8 cellular contexts compared by ENCODE assay signal in genomic region chr6:88780714-88781389, GRCh38.
DNase-seq lines count a peak whose midpoint lies in the region; TF ChIP-seq lines count a peak whose summit lies in the region.

No MANE protein-coding gene starts in this region.

- H3K27me3 Mint-ChIP-seq in neural progenitor cell (ENCODE audit: insufficient read depth, low read depth) (no peaks in the 10 kb centered on the region), type B pancreatic cell (no peaks in the 10 kb centered on the region)

- H3K79me2 ChIP-seq in OCI-LY1 (ENCODE audit: insufficient read depth, low read length): no peaks in the 10 kb centered on the region
- no peaks in the 10 kb centered on the region for H3K79me2 ChIP-seq in fibroblast of lung (ENCODE audit: control insufficient read depth, insufficient read depth, low read length)
- H3K79me2 ChIP-seq in neural progenitor cell (ENCODE audit: low read depth): no peaks in the 10 kb centered on the region

- H3K27ac Mint-ChIP-seq in neural progenitor cell (no peak overlapping the region), type B pancreatic cell (no peak overlapping the region)

- H3K27ac ChIP-seq in 22Rv1: no peak overlapping the region
- H3K27ac ChIP-seq in OCI-LY1 (ENCODE audit: low read depth, low read length, poor library complexity, severe bottlenecking): no peak overlapping the region
- no peak overlapping the region for H3K27ac ChIP-seq in fibroblast of lung (ENCODE audit: insufficient read depth, low read length)
- H3K27ac ChIP-seq in neural progenitor cell: no peak overlapping the region

- no peak overlapping the region for H3K9ac ChIP-seq in OCI-LY1 (ENCODE audit: low read length)
- H3K9ac ChIP-seq in fibroblast of lung (ENCODE audit: insufficient read depth, low read length): no peak overlapping the region
- no peak overlapping the region for H3K9ac ChIP-seq in neural progenitor cell

- TF ChIP-seq CTCF in 22Rv1 (IDR thresholded peaks at IDR 0.05): peak; percentile 94
- peak; percentile 70 for TF ChIP-seq CTCF in GM12874 (IDR thresholded peaks at IDR 0.05; ENCODE audit: insufficient read depth, low read depth, low read length)
- TF ChIP-seq CTCF in OCI-LY1 (IDR thresholded peaks at IDR 0.05; ENCODE audit: low read length): peak; percentile 83
- TF ChIP-seq CTCF in fibroblast of lung (conservative IDR thresholded peaks at IDR 0.05 in 1 of 2, IDR thresholded peaks at IDR 0.05 in 1 of 2; ENCODE audit: low read depth in 1 of 2, low read length in 2 of 2): peak; percentile 84 to 87
- TF ChIP-seq CTCF in neural progenitor cell (IDR thresholded peaks at IDR 0.05): peak; percentile 89
- peak; percentile 90 for TF ChIP-seq CTCF in type B pancreatic cell (conservative IDR thresholded peaks at IDR 0.05)

- H3K4me1 Mint-ChIP-seq in neural progenitor cell (peaks cover 2% of the 10 kb centered on the region), type B pancreatic cell (ENCODE audit: unreplicated experiment) (no peaks in the 10 kb centered on the region)

- H3K9me2 ChIP-seq in OCI-LY1 (ENCODE audit: low read depth, low read length): no peaks in the 10 kb centered on the region

- H2AFZ ChIP-seq in OCI-LY1 (ENCODE audit: low read length) (no peak overlapping the region), fibroblast of lung (ENCODE audit: low read length) (no peak overlapping the region), neural progenitor cell (replicated peaks) (no peak overlapping the region)

- H3K4me2 ChIP-seq in OCI-LY1 (ENCODE audit: low read length) (no peak overlapping the region), fibroblast of lung (ENCODE audit: extremely low read depth, insufficient read depth, low read length) (no peak overlapping the region), neural progenitor cell (no peak overlapping the region)

- H3K27me3 ChIP-seq in OCI-LY1 (ENCODE audit: insufficient read depth, low read length) (no peaks in the 10 kb centered on the region), fibroblast of lung (ENCODE audit: control insufficient read depth, insufficient read depth, low read length) (no peaks in the 10 kb centered on the region), neural progenitor cell (no peaks in the 10 kb centered on the region)

- H3K9me3 Mint-ChIP-seq in neural progenitor cell (peaks cover 2% of the 10 kb centered on the region), type B pancreatic cell (peaks cover 5% of the 10 kb centered on the region)

- H3K9me3 ChIP-seq in OCI-LY1 (ENCODE audit: low read length) (peaks cover 5% of the 10 kb centered on the region; the same call in 1 of the 2 replicates), fibroblast of lung (ENCODE audit: control insufficient read depth, insufficient read depth, low read depth, low read length) (no peaks in the 10 kb centered on the region), neural progenitor cell (ENCODE audit: low read depth) (no peaks in the 10 kb centered on the region)

- H3K4me1 ChIP-seq in OCI-LY1 (ENCODE audit: insufficient read depth, low read length, severe bottlenecking) (peaks cover 4% of the 10 kb centered on the region), fibroblast of lung (ENCODE audit: control insufficient read depth, extremely low read depth, insufficient read depth, low read length) (no peaks in the 10 kb centered on the region), neural progenitor cell (no peaks in the 10 kb centered on the region)

- DNase-seq in HuH-7 (ENCODE audit: low spot score) (peak; percentile 27), fibroblast of lung (ENCODE audit: low read depth in 2 of 2) (peak; percentile 48 to 77), neural progenitor cell (ENCODE audit: low spot score) (peak; percentile 78), type B pancreatic cell (ENCODE audit: extremely low spot score, unreplicated experiment) (no peak)
- DNase-seq in activated CD8-positive, alpha-beta memory T cell treated with anti-CD3 and anti-CD28 coated beads, Interleukin-2, amount 50 U/mL, for 1 hour (ENCODE audit: extremely low read depth): peak; percentile 8

- H3F3A ChIP-seq in OCI-LY1 (ENCODE audit: insufficient read depth, low read length): no peaks in the 10 kb centered on the region
- no peaks in the 10 kb centered on the region for H3F3A ChIP-seq in neural progenitor cell (ENCODE audit: low read depth)

- H4K20me1 ChIP-seq in OCI-LY1 (ENCODE audit: insufficient read depth, low read length): no peaks in the 10 kb centered on the region
- no peaks in the 10 kb centered on the region for H4K20me1 ChIP-seq in fibroblast of lung (ENCODE audit: control insufficient read depth, extremely low read depth, insufficient read depth, low read length)
- H4K20me1 ChIP-seq in neural progenitor cell (ENCODE audit: low read depth): no peaks in the 10 kb centered on the region

- H3K36me3 ChIP-seq in OCI-LY1 (ENCODE audit: insufficient read depth, low read length): peaks cover 23% of the 10 kb centered on the region
- H3K36me3 ChIP-seq in fibroblast of lung (ENCODE audit: control insufficient read depth, insufficient read depth, low read length): no peaks in the 10 kb centered on the region
- no peaks in the 10 kb centered on the region for H3K36me3 ChIP-seq in neural progenitor cell

- H3K4me3 ChIP-seq in OCI-LY1 (ENCODE audit: low read depth, low read length, poor library complexity, severe bottlenecking) (no peak overlapping the region), fibroblast of lung (replicated peaks in 1 of 4; ENCODE audit: control extremely low read depth in 1 of 4, insufficient read depth in 1 of 4, low read depth in 3 of 4, low read length in 4 of 4) (no peak overlapping the region), neural progenitor cell (no peak overlapping the region)

- H3K4me3 Mint-ChIP-seq in neural progenitor cell (no peak overlapping the region), type B pancreatic cell (no peak overlapping the region)

- H3K36me3 Mint-ChIP-seq in neural progenitor cell (peaks cover 16% of the 10 kb centered on the region), type B pancreatic cell (peaks cover 15% of the 10 kb centered on the region)
